Comparison of ENCODE assay signal across 8 cellular contexts in genomic region chr20:1509237-1509636, GRCh38. TPM values are rescaled to one million over a fixed set of nuclear protein-coding genes. Genes with fewer than 3 reads are reported as not detected.
DNase-seq lines count a peak whose midpoint lies in the region; ATAC-seq and TF ChIP-seq lines count a peak whose summit lies in the region.

No MANE protein-coding gene starts in this region.

- H3K27ac Mint-ChIP-seq in brain (no peak overlapping the region), nephron progenitor cell (no peak overlapping the region)

- ATAC-seq in right cardiac atrium (no peak), HG03354 (IDR thresholded peaks at IDR 0.05; ENCODE audit: poor library complexity, severe bottlenecking, unreplicated experiment) (no peak)

- WGBS in right cardiac atrium: 27% methylated on average over 9 of the region's 9 CpGs

- H3K4me1 Mint-ChIP-seq in brain (no peaks in the 10 kb centered on the region), nephron progenitor cell (no peaks in the 10 kb centered on the region)

- H3K9me3 Mint-ChIP-seq in brain (no peaks in the 10 kb centered on the region), nephron progenitor cell (no peaks in the 10 kb centered on the region)

- H3K36me3 ChIP-seq in left ventricle myocardium inferior: no peaks in the 10 kb centered on the region

- intact Hi-C loops in left ventricle myocardium inferior (cut with micrococcal nuclease) (no loop called here), right cardiac atrium (cut with DNase I) (no loop called here)

- no peaks in the 10 kb centered on the region for H3K36me3 Mint-ChIP-seq in brain
- no peaks in the 10 kb centered on the region for H3K36me3 Mint-ChIP-seq in nephron progenitor cell (ENCODE audit: low read depth)

- TF ChIP-seq CTCF in left ventricle myocardium inferior (IDR thresholded peaks at IDR 0.05; ENCODE audit: borderline replicate concordance): peak; percentile 34
- peak; percentile 18 to 43 for TF ChIP-seq CTCF in brain (conservative IDR thresholded peaks at IDR 0.05)
- peak; percentile 10 for TF ChIP-seq CTCF in nephron progenitor cell (IDR thresholded peaks at IDR 0.05)

- no peaks in the 10 kb centered on the region for H3K4me1 ChIP-seq in left ventricle myocardium inferior
- no peaks in the 10 kb centered on the region for H3K4me1 ChIP-seq in right cardiac atrium (ENCODE audit: control insufficient read depth, insufficient read depth, low read length)

- peaks cover 63% of the 10 kb centered on the region for H3K27me3 ChIP-seq in left ventricle myocardium inferior (ENCODE audit: low read depth)
- no peaks in the 10 kb centered on the region for H3K27me3 ChIP-seq in right cardiac atrium (ENCODE audit: control insufficient read depth, insufficient read depth)

- no peaks in the 10 kb centered on the region for H3K9me3 ChIP-seq in left ventricle myocardium inferior (replicated peaks)
- H3K9me3 ChIP-seq in right cardiac atrium (ENCODE audit: control insufficient read depth, low read length): no peaks in the 10 kb centered on the region

- H3K27ac ChIP-seq in left ventricle myocardium inferior (replicated peaks) (no peak overlapping the region), right cardiac atrium (ENCODE audit: low read length) (no peak overlapping the region)

- H3K4me3 Mint-ChIP-seq in brain (no peak overlapping the region), nephron progenitor cell (no peak overlapping the region)

- H3K4me3 ChIP-seq in left ventricle myocardium inferior (no peak overlapping the region), right cardiac atrium (ENCODE audit: low read length) (no peak overlapping the region)

- DNase-seq in left ventricle myocardium inferior (no peak), right cardiac atrium (no peak), NOMO-1 treated with DMSO at 0.1 percent for 48 hours (lab: John Stamatoyannopoulos, UW; ENCODE audit: unreplicated experiment) (peak; percentile 78), nephron progenitor cell (no peak), GM19238 (ENCODE audit: insufficient read length, low spot score) (no peak), dedifferentiated amniotic fluid mesenchymal stem cell (ENCODE audit: extremely low spot score) (no peak)

- H3K27me3 Mint-ChIP-seq in brain (peaks cover 17% of the 10 kb centered on the region), nephron progenitor cell (ENCODE audit: low read depth, poor library complexity) (peaks cover 31% of the 10 kb centered on the region)

RNA-seq across cellular contexts. Expression of gene SIRPB2, which starts 18.0 kb away (rescaled TPM):
- total RNA-seq in left ventricle myocardium inferior: 3.2 TPM
- 1 to 10 TPM; 2.6 to 5.4 (median 4.9) TPM for total RNA-seq in right cardiac atrium
- 1.8 TPM for polyA plus RNA-seq in right cardiac atrium
- 0.95 TPM for polyA plus RNA-seq in brain (ENCODE audit: insufficient read depth, low read depth, low replicate concordance)

RNA-seq across cellular contexts. Expression of gene NSFL1C, which starts 42.6 kb away (rescaled TPM):
- 56.6 TPM for total RNA-seq in left ventricle myocardium inferior
- total RNA-seq in right cardiac atrium: 10 to 100 TPM; 44.1 to 65.6 (median 58.4) TPM
- 36.3 TPM for polyA plus RNA-seq in right cardiac atrium
- 122 TPM for polyA plus RNA-seq in brain (ENCODE audit: insufficient read depth, low read depth, low replicate concordance)

RNA-seq across cellular contexts. Expression of gene SIRPD, which starts 48.3 kb away (rescaled TPM):
- total RNA-seq in left ventricle myocardium inferior (not detected), right cardiac atrium (not detected)
- polyA plus RNA-seq in right cardiac atrium (not detected), brain (ENCODE audit: insufficient read depth, low read depth, low replicate concordance) (not detected)
